ENCODE assay signal across 17 cellular contexts in genomic region chr20:48332555-48332954, GRCh38.
A peak's percentile ranks its signal among the peaks of the same experiment; 100 is the strongest.
DNase-seq lines count a peak whose midpoint lies in the region; ATAC-seq, FAIRE-seq and TF ChIP-seq lines count a peak whose summit lies in the region.
"Had no signal": no experiment of that assay in that cellular context is flagged by ENCODE, and none has a peak within 500 bp of the region (broad histone marks: within the 10 kb centered on the region; RNA-seq: fewer than 3 reads in every experiment).

No MANE protein-coding gene starts in this region.

- BruUV-seq in PC-3 (replicated peaks; lab: Mats Ljungman, UMichigan) = no TSS peak

- peak overlapping the region; percentile 31; the same call in 1 of the 2 replicates for H3K4me3 ChIP-seq in PC-3 (ENCODE audit: low read length)
- H3K4me3 ChIP-seq in sigmoid colon = no peak overlapping the region
- H3K4me3 ChIP-seq: K562 had no signal

- peak overlapping the region; percentile 73 for H3K4me2 ChIP-seq in PC-3 (ENCODE audit: low read length)

- no peak overlapping the region for H3K4me3 Mint-ChIP-seq in T-helper 17 cell
- H3K4me3 Mint-ChIP-seq: CD4-positive, alpha-beta memory T cell had no signal

- no peaks in the 10 kb centered on the region for H3K79me2 ChIP-seq in PC-3 (ENCODE audit: low read length)

- H3K36me3 ChIP-seq in PC-3 (ENCODE audit: low read depth, low read length) (no peaks in the 10 kb centered on the region), sigmoid colon (no peaks in the 10 kb centered on the region)
- H3K36me3 ChIP-seq: BE2C had no signal

- peak overlapping the region; percentile 59 for H3K9ac ChIP-seq in PC-3 (ENCODE audit: low read length)

- TF ChIP-seq CTCF in PC-3 (conservative IDR thresholded peaks at IDR 0.05; ENCODE audit: low read depth, low read length) (no peak), sigmoid colon (IDR thresholded peaks at IDR 0.05) (no peak)

- peaks cover 3% of the 10 kb centered on the region for H3K36me3 Mint-ChIP-seq in T-helper 17 cell (ENCODE audit: low read depth)
- H3K36me3 Mint-ChIP-seq: CD4-positive, alpha-beta memory T cell had no signal

- H3K9me3 ChIP-seq in PC-3 (ENCODE audit: low read length) = no peaks in the 10 kb centered on the region
- H3K9me3 ChIP-seq in sigmoid colon = no peaks in the 10 kb centered on the region
- H3K9me3 ChIP-seq in T-helper 17 cell (ENCODE audit: control insufficient read depth, low read length, poor library complexity, severe bottlenecking) = no peaks in the 10 kb centered on the region
- H3K9me3 ChIP-seq: BE2C had no signal

- H4K20me1 ChIP-seq in PC-3 (ENCODE audit: low read length) = no peaks in the 10 kb centered on the region

- 23 to 45% methylated on average over 3 of the region's 3 CpGs for WGBS in sigmoid colon, 2 donors

- H3K27ac ChIP-seq in PC-3 (ENCODE audit: low read length) (peak overlapping the region; percentile 79), sigmoid colon (peak overlapping the region in 3 of 4 donors; percentile 74 to 77 (median 75))
- H3K27ac ChIP-seq: HL-60 had no signal

- DNase-seq in GM04504 (ENCODE audit: low read depth) (peak; percentile 11), PC-3 (peak; percentile 91), sigmoid colon (no peak), T-helper 17 cell (no peak), nucleus accumbens (lab: John Stamatoyannopoulos, UW) (no peak), Ammon's horn (ENCODE audit: low spot score) (no peak)
- DNase-seq: ACHN; BE2C; CD4-positive, alpha-beta memory T cell; DND-41; NCI-H1436 treated with DMSO at 0.1 percent for 48 hours; NCI-H2081; SHP77 had no signal

- peaks cover 39% of the 10 kb centered on the region for H3K4me1 ChIP-seq in PC-3 (ENCODE audit: insufficient read depth, low read length)
- H3K4me1 ChIP-seq in sigmoid colon = peaks cover 0 to 53% (median 37%) of the 10 kb centered on the region in 4 donors

- H3K27me3 Mint-ChIP-seq in T-helper 17 cell = peaks cover 59% of the 10 kb centered on the region

- POLR2A ChIA-PET in PC-3 (lab: Charles Lee; ENCODE audit: unreplicated experiment) = interaction anchor here (0.6 kb wide), 2 partner anchors 405 to 723 kb away, joined by 3 to 4 read pairs; no protein-coding TSS in a partner anchor

- H3K27me3 ChIP-seq in PC-3 (ENCODE audit: low read length) = no peaks in the 10 kb centered on the region
- no peaks in the 10 kb centered on the region for H3K27me3 ChIP-seq in sigmoid colon
- H3K27me3 ChIP-seq: BE2C had no signal

- no peak overlapping the region for H3K27ac Mint-ChIP-seq in T-helper 17 cell
- H3K27ac Mint-ChIP-seq: CD4-positive, alpha-beta memory T cell had no signal

- peaks cover 2% of the 10 kb centered on the region for H3K4me1 Mint-ChIP-seq in T-helper 17 cell
- H3K4me1 Mint-ChIP-seq: CD4-positive, alpha-beta memory T cell had no signal

- TF ChIP-seq EP300 in sigmoid colon (IDR thresholded peaks at IDR 0.05) = peak in 2 of 4 donors; percentile 56 to 69

- intact Hi-C loops in PC-3 (cut with micrococcal nuclease) = no loop called here
- intact Hi-C loops in sigmoid colon (cut with DNase I) = loop anchor here (5.0 to 10.0 kb wide), 2 partner anchors 35 to 262 kb away; no protein-coding TSS in a partner anchor

- H3K9me2 ChIP-seq in PC-3 (replicated peaks; ENCODE audit: low read length) = no peaks in the 10 kb centered on the region

- H3F3A ChIP-seq in PC-3 (ENCODE audit: low read length, unreplicated experiment) = peaks cover 9% of the 10 kb centered on the region

- TF ChIP-seq POLR2A in sigmoid colon (IDR thresholded peaks at IDR 0.05) = no peak

- CTCF ChIA-PET in PC-3 (lab: Charles Lee) = no interaction called here

- peak; percentile 69 for FAIRE-seq in endometrium (lab: Jason Lieb, UNC)
- FAIRE-seq: H1, K562 had no signal

- peak overlapping the region; percentile 41 for H2AFZ ChIP-seq in PC-3 (ENCODE audit: low read length)

- ATAC-seq in PC-3 = peak; percentile 80
- ATAC-seq in T-helper 17 cell = no peak
- ATAC-seq: K562 had no signal

Comparison
In these comparisons a context has a peak if more than half of its experiments do, and no peak if none do; other contexts are left out.
1. DNase-seq: peak in GM04504 (single experiment) and PC-3 (single experiment); none in sigmoid colon (single experiment), T-helper 17 cell (0 of 3), nucleus accumbens (0 of 56) and Ammon's horn (single experiment).